In the genomic region with DNA sequence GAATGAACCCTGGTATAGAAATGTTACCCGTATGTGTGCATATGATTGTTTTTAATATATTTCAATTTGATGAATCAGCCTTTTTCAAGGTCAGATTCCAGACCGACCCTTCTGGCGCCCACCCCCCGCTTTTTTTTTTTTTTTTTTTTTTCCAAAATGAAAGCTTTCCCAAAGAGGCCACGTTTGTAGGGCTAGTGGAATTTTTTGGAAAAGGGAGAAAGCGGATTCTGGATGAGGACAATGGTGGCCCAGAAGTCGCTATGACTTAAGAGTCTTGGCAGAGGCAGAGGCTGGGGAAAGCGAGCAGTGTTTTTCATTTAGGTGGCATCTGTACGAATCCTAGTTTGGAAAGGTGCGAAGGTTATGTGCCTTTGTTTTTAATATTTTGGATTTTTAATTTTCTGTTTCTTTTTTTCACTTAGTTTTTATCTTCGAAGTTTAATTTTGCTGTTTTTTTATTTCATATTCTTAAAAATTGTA, we compare ENCODE assay signal across 8 cellular contexts. TPM values are rescaled to one million over a fixed set of nuclear protein-coding genes. Genes with fewer than 3 reads are reported as not detected.
DNase-seq lines count a peak whose midpoint lies in the region; ATAC-seq and TF ChIP-seq lines count a peak whose summit lies in the region.

No MANE protein-coding gene starts in this region.

- H3K4me1 Mint-ChIP-seq in activated T-helper 1 cell treated with anti-CD3 and anti-CD28 coated beads, Interleukin-12 subunit alpha, Interleukin-12 subunit beta, Interleukin-2, Interleukin-4 antibody, amounts not matched to agents 30 ng/mL and 10 ng/mL and 1 ng/mL, durations not matched to agents 14 hours and 24 hours and 36 hours (ENCODE audit: low read depth): no peaks in the 10 kb centered on the region
- peaks cover 0 to 10% of the 10 kb centered on the region in 2 donors for H3K4me1 Mint-ChIP-seq in immature natural killer cell

- no peak for TF ChIP-seq CTCF in SK-N-SH (IDR thresholded peaks at IDR 0.05)

- intact Hi-C loops in activated T-helper 1 cell treated with anti-CD3 and anti-CD28 coated beads, Interleukin-12 subunit alpha, Interleukin-12 subunit beta, Interleukin-2, Interleukin-4 antibody, amounts not matched to agents 30 ng/mL and 10 ng/mL and 1 ng/mL, durations not matched to agents 14 hours and 24 hours and 36 hours (cut with micrococcal nuclease): loop anchor here (1.0 to 5.0 kb wide), 5 partner anchors 15 to 585 kb away; partner anchors contain the start of genes RBM10, UBA1 and ZNF674

- TF ChIP-seq EP300 in SK-N-SH (IDR thresholded peaks at IDR 0.05; ENCODE audit: borderline replicate concordance in 1 of 2, low read depth in 1 of 2, low read length in 1 of 2): no peak

- no peaks in the 10 kb centered on the region for H3K9me2 ChIP-seq in SK-N-SH

- WGBS in SK-N-SH (ENCODE audit: low lambda C conversion rate): 16% methylated on average over 11 of the region's 11 CpGs

- no peaks in the 10 kb centered on the region for H4K20me1 ChIP-seq in SK-N-SH (ENCODE audit: insufficient read depth)

- peaks cover 4% of the 10 kb centered on the region; the same call in 1 of the 2 replicates for H3K79me2 ChIP-seq in SK-N-SH (ENCODE audit: insufficient read depth)

- H3K4me3 Mint-ChIP-seq in activated T-helper 1 cell treated with anti-CD3 and anti-CD28 coated beads, Interleukin-12 subunit alpha, Interleukin-12 subunit beta, Interleukin-2, Interleukin-4 antibody, amounts not matched to agents 30 ng/mL and 10 ng/mL and 1 ng/mL, durations not matched to agents 14 hours and 24 hours and 36 hours: peak overlapping the region; percentile 97
- peak overlapping the region; percentile 95 to 98 (median 97) for H3K4me3 Mint-ChIP-seq in immature natural killer cell

- H3K27me3 Mint-ChIP-seq in activated T-helper 1 cell treated with anti-CD3 and anti-CD28 coated beads, Interleukin-12 subunit alpha, Interleukin-12 subunit beta, Interleukin-2, Interleukin-4 antibody, amounts not matched to agents 30 ng/mL and 10 ng/mL and 1 ng/mL, durations not matched to agents 14 hours and 24 hours and 36 hours (ENCODE audit: insufficient read depth): no peaks in the 10 kb centered on the region
- H3K27me3 Mint-ChIP-seq in immature natural killer cell (ENCODE audit: low read depth in 3 of 3): peaks cover 2 to 5% (median 4%) of the 10 kb centered on the region in 3 donors

- no peak for TF ChIP-seq RAD21 in SK-N-SH (IDR thresholded peaks at IDR 0.05; ENCODE audit: low read length)

- ATAC-seq in SK-N-SH treated with all-trans-retinoic acid at 6 μM for 48 hours: no peak
- ATAC-seq in HG03432 (IDR thresholded peaks at IDR 0.05; ENCODE audit: unreplicated experiment): no peak

- POLR2A ChIA-PET in SK-N-SH (lab: Yijun Ruan, JAX): interaction anchor here (1.0 to 3.0 kb wide), 2 partner anchors 14 to 152 kb away, joined by 4 to 19 read pairs; partner anchors contain the start of genes NDUFB11 and RBM10

- DNase-seq in SK-N-SH (no peak), immature natural killer cell (no peak), amygdala (lab: John Stamatoyannopoulos, UW) (no peak)
- no peak for DNase-seq in activated T-helper 1 cell treated with anti-CD3 and anti-CD28 coated beads, Interleukin-12 subunit alpha, Interleukin-12 subunit beta, Interleukin-2, Interleukin-4 antibody, amounts not matched to agents 30 ng/mL and 10 ng/mL and 1 ng/mL, durations not matched to agents 14 hours and 24 hours and 36 hours (ENCODE audit: low spot score)
- DNase-seq in activated CD4-positive, alpha-beta T cell treated with anti-CD3 and anti-CD28 coated beads for 48 hours: no peak

- H3K27ac Mint-ChIP-seq in activated T-helper 1 cell treated with anti-CD3 and anti-CD28 coated beads, Interleukin-12 subunit alpha, Interleukin-12 subunit beta, Interleukin-2, Interleukin-4 antibody, amounts not matched to agents 30 ng/mL and 10 ng/mL and 1 ng/mL, durations not matched to agents 14 hours and 24 hours and 36 hours: peak overlapping the region; percentile 29
- peak overlapping the region in 3 of 6 donors; percentile 96 to 98 (median 97) for H3K27ac Mint-ChIP-seq in immature natural killer cell

- CTCF ChIA-PET in SK-N-SH (lab: Yijun Ruan, JAX): interaction anchor here (1.6 to 3.0 kb wide), 2 partner anchors 15 to 36 kb away, joined by 3 to 9 read pairs; partner anchors contain the start of genes NDUFB11 and RBM10

- H3K9ac ChIP-seq in SK-N-SH: peak overlapping the region; percentile 64; the same call in 1 of the 2 replicates
- H3K9ac ChIP-seq in subcutaneous abdominal adipose tissue (ENCODE audit: low read length in 5 of 5): peak overlapping the region in 3 of 5 donors; percentile 53 to 67 (median 63)

- peak overlapping the region; percentile 68 for H3K4me2 ChIP-seq in SK-N-SH

- H3K27me3 ChIP-seq in SK-N-SH (ENCODE audit: insufficient read depth): peaks cover 8% of the 10 kb centered on the region; the same call in 1 of the 2 replicates
- H3K27me3 ChIP-seq in subcutaneous abdominal adipose tissue (ENCODE audit: control insufficient read depth in 5 of 5, insufficient read depth in 4 of 5, low read length in 5 of 5): peaks cover 0 to 4% (median 2%) of the 10 kb centered on the region in 5 donors

- H3K9me3 Mint-ChIP-seq in activated T-helper 1 cell treated with anti-CD3 and anti-CD28 coated beads, Interleukin-12 subunit alpha, Interleukin-12 subunit beta, Interleukin-2, Interleukin-4 antibody, amounts not matched to agents 30 ng/mL and 10 ng/mL and 1 ng/mL, durations not matched to agents 14 hours and 24 hours and 36 hours: no peaks in the 10 kb centered on the region
- H3K9me3 Mint-ChIP-seq in immature natural killer cell: no peaks in the 10 kb centered on the region

- H3K36me3 Mint-ChIP-seq in activated T-helper 1 cell treated with anti-CD3 and anti-CD28 coated beads, Interleukin-12 subunit alpha, Interleukin-12 subunit beta, Interleukin-2, Interleukin-4 antibody, amounts not matched to agents 30 ng/mL and 10 ng/mL and 1 ng/mL, durations not matched to agents 14 hours and 24 hours and 36 hours (ENCODE audit: low read depth): no peaks in the 10 kb centered on the region
- H3K36me3 Mint-ChIP-seq in immature natural killer cell: no peaks in the 10 kb centered on the region

- H3K4me3 ChIP-seq in SK-N-SH (ENCODE audit: low read depth in 2 of 2, low read length in 1 of 2) (peak overlapping the region; percentile 50 to 70), subcutaneous abdominal adipose tissue (ENCODE audit: low read depth in 1 of 5, low read length in 5 of 5) (peak overlapping the region; percentile 68 to 91 (median 82))

- H2AFZ ChIP-seq in SK-N-SH (ENCODE audit: low read depth): no peak overlapping the region

- H3K27ac ChIP-seq in SK-N-SH (ENCODE audit: low read depth in 2 of 2, low read length in 1 of 2): peak overlapping the region; percentile 39 to 82; a peak in 3 of 4 replicates
- H3K27ac ChIP-seq in subcutaneous abdominal adipose tissue (ENCODE audit: low read depth, low read length): peak overlapping the region; percentile 67

- H3K36me3 ChIP-seq in SK-N-SH (replicated peaks in 1 of 2; ENCODE audit: control insufficient read depth in 1 of 2, insufficient read depth in 2 of 2, low read length in 1 of 2) (no peaks in the 10 kb centered on the region), subcutaneous abdominal adipose tissue (ENCODE audit: control insufficient read depth in 5 of 5, insufficient read depth in 5 of 5, low read length in 5 of 5) (no peaks in the 10 kb centered on the region)

- H3K4me1 ChIP-seq in SK-N-SH (ENCODE audit: control insufficient read depth in 1 of 2, insufficient read depth in 2 of 2, low read depth in 1 of 2, low read length in 1 of 2): peaks cover 0 to 2% of the 10 kb centered on the region in 2 experiments; a peak in 1 of 4 replicates
- H3K4me1 ChIP-seq in subcutaneous abdominal adipose tissue (ENCODE audit: control insufficient read depth in 5 of 5, insufficient read depth in 5 of 5, low read length in 5 of 5): peaks cover 0 to 4% (median 0%) of the 10 kb centered on the region in 5 donors

- no peaks in the 10 kb centered on the region for H3F3A ChIP-seq in SK-N-SH (replicated peaks; ENCODE audit: insufficient read depth)

- H3K9me3 ChIP-seq in SK-N-SH: no peaks in the 10 kb centered on the region
- H3K9me3 ChIP-seq in subcutaneous abdominal adipose tissue (ENCODE audit: control insufficient read depth in 5 of 5, low read length in 5 of 5): no peaks in the 10 kb centered on the region

TF ChIP-seq in SK-N-SH, 30 proteins besides CTCF, POLR2A, EP300 and RAD21:
- TF ChIP-seq SMC3 (IDR thresholded peaks at IDR 0.05; ENCODE audit: low read depth, low read length): no peak
- no peak for TF ChIP-seq GABPA (IDR thresholded peaks at IDR 0.05; ENCODE audit: low read depth)
- no peak for TF ChIP-seq NFIC (IDR thresholded peaks at IDR 0.05; ENCODE audit: borderline replicate concordance)
- TF ChIP-seq FOXM1 (IDR thresholded peaks at IDR 0.05; ENCODE audit: low read depth): no peak

TF ChIP-seq in SK-N-SH treated with all-trans-retinoic acid at 6 μM for 48 hours, 23 proteins besides CTCF, POLR2A, EP300 and RAD21:
- no peak for TF ChIP-seq ZNF565 (CRISPR knock-in tag; conservative IDR thresholded peaks at IDR 0.05; ENCODE audit: low read depth)

RNA-seq across cellular contexts. Expression of gene NDUFB11, which starts 14.6 kb away (rescaled TPM):
- polyA plus RNA-seq in SK-N-SH (2012; rRNA removed) (74.9 and 107 TPM in 2 replicates), immature natural killer cell (100 to 1,000 TPM; 124 to 208 (median 151) TPM)
- polyA plus RNA-seq in SK-N-SH (2012; cell fraction: cytosol; rRNA removed): 72.6 and 79.2 TPM in 2 replicates
- polyA plus RNA-seq in SK-N-SH (2012; cell fraction: nucleus; rRNA removed): 29.1 and 55.5 TPM in 2 replicates
- 84.5 and 88.7 TPM in 2 replicates for total RNA-seq in activated T-helper 1 cell treated with anti-CD3 and anti-CD28 coated beads, Interleukin-12 subunit alpha, Interleukin-12 subunit beta, Interleukin-2, Interleukin-4 antibody, amounts not matched to agents 30 ng/mL and 10 ng/mL and 1 ng/mL, durations not matched to agents 14 hours and 24 hours and 36 hours

RNA-seq across cellular contexts. Expression of gene RBM10, which starts 15.1 kb away (rescaled TPM):
- polyA plus RNA-seq in SK-N-SH (2012; rRNA removed) (24.7 and 34.4 TPM in 2 replicates), immature natural killer cell (10 to 100 TPM; 15.1 to 34.1 (median 18.0) TPM)
- polyA plus RNA-seq in SK-N-SH (2012; cell fraction: cytosol; rRNA removed): 15.1 and 23.5 TPM in 2 replicates
- polyA plus RNA-seq in SK-N-SH (2012; cell fraction: nucleus; rRNA removed): 47.0 and 52.0 TPM in 2 replicates
- total RNA-seq in activated T-helper 1 cell treated with anti-CD3 and anti-CD28 coated beads, Interleukin-12 subunit alpha, Interleukin-12 subunit beta, Interleukin-2, Interleukin-4 antibody, amounts not matched to agents 30 ng/mL and 10 ng/mL and 1 ng/mL, durations not matched to agents 14 hours and 24 hours and 36 hours: 62.0 and 64.1 TPM in 2 replicates

RNA-seq across cellular contexts. Expression of gene RGN, which starts 51.7 kb away (rescaled TPM):
- polyA plus RNA-seq in SK-N-SH (2012; rRNA removed) (0.05 and 0.06 TPM in 2 replicates), immature natural killer cell (not detected)
- polyA plus RNA-seq in SK-N-SH (2012; cell fraction: cytosol; rRNA removed): not detected in 2 replicates
- polyA plus RNA-seq in SK-N-SH (2012; cell fraction: nucleus; rRNA removed): 0.07 and 0.24 TPM in 2 replicates
- not detected in 2 replicates for total RNA-seq in activated T-helper 1 cell treated with anti-CD3 and anti-CD28 coated beads, Interleukin-12 subunit alpha, Interleukin-12 subunit beta, Interleukin-2, Interleukin-4 antibody, amounts not matched to agents 30 ng/mL and 10 ng/mL and 1 ng/mL, durations not matched to agents 14 hours and 24 hours and 36 hours
